ENCODE assay signal across 22 cellular contexts in the genomic region with DNA sequence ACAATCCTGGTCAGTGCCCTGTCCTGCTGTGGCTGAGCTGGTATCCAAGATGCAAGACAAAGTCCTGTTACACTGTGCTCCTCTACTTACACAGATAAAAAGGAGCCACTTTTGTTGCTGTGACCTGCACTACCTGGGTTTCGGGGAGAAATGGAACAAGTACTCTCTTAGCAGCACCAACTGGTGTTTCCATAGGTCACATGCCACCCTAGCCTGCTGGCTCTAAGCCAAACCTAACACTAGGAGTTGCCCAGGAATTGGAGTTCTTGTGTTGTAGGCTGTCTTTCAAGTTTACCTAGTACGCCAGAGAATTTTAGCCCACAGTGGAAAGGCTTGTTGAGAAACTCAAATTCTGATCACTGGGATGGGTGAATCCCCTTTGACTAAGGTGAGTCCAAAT.
DNase-seq lines count a peak whose midpoint lies in the region; ATAC-seq, FAIRE-seq and TF ChIP-seq lines count a peak whose summit lies in the region.
"Had no signal": no experiment of that assay in that cellular context is flagged by ENCODE, and none has a peak within 500 bp of the region (broad histone marks: within the 10 kb centered on the region; RNA-seq: fewer than 3 reads in every experiment).

No MANE protein-coding gene starts in this region.

- H3K27me3 Mint-ChIP-seq in GM23338 (ENCODE audit: insufficient read depth, low read depth, poor library complexity): no peaks in the 10 kb centered on the region

- H4K20me1 ChIP-seq in keratinocyte (ENCODE audit: control insufficient read depth, extremely low read depth, insufficient read depth, low read length) (no peaks in the 10 kb centered on the region), GM23338 (replicated peaks; ENCODE audit: insufficient read depth) (no peaks in the 10 kb centered on the region)

- H3K36me3 ChIP-seq in keratinocyte (ENCODE audit: control insufficient read depth in 2 of 2, extremely low read depth in 1 of 2, insufficient read depth in 2 of 2, low read length in 2 of 2): no peaks in the 10 kb centered on the region
- H3K36me3 ChIP-seq in GM23338 (ENCODE audit: insufficient read depth): no peaks in the 10 kb centered on the region

- in situ Hi-C loops in Caki2 (cut with HindIII; ENCODE audit: low pct_unique_long_range_greater_than_20kb, low sequenced_read_pairs): no loop called here

- no peak overlapping the region for H3K4me3 ChIP-seq in keratinocyte (ENCODE audit: control insufficient read depth in 2 of 3, extremely low read depth in 1 of 3, insufficient read depth in 2 of 3, low read depth in 1 of 3, low read length in 3 of 3)
- no peak overlapping the region for H3K4me3 ChIP-seq in GM23338
- H3K4me3 ChIP-seq: A549, PC-9, SK-N-MC had no signal

- H3K27me3 ChIP-seq in keratinocyte (ENCODE audit: control insufficient read depth, extremely low read depth, insufficient read depth, low read length) (no peaks in the 10 kb centered on the region), GM23338 (ENCODE audit: insufficient read depth) (no peaks in the 10 kb centered on the region)

- no peaks in the 10 kb centered on the region for H3K9me1 ChIP-seq in keratinocyte (ENCODE audit: control insufficient read depth, extremely low read depth, insufficient read depth, low read length)

- CTCF ChIA-PET in RWPE1 (lab: Yijun Ruan, JAX): no interaction called here

- peaks cover 34% of the 10 kb centered on the region for H3K36me3 Mint-ChIP-seq in GM23338 (ENCODE audit: low read depth)
- H3K36me3 Mint-ChIP-seq: CD14-positive monocyte, T-cell had no signal

- no peaks in the 10 kb centered on the region for H3K4me1 Mint-ChIP-seq in GM23338
- H3K4me1 Mint-ChIP-seq: CD14-positive monocyte, T-cell had no signal

- TF ChIP-seq CTCF in RWPE1 (conservative IDR thresholded peaks at IDR 0.05; ENCODE audit: low read depth) (no peak), keratinocyte (optimal IDR thresholded peaks at IDR 0.05 in 1 of 3, IDR thresholded peaks at IDR 0.05 in 1 of 3, conservative IDR thresholded peaks at IDR 0.05 in 1 of 3; ENCODE audit: extremely low read depth in 1 of 3, insufficient read depth in 2 of 3, low read length in 3 of 3) (no peak), GM23338 (conservative IDR thresholded peaks at IDR 0.05; ENCODE audit: low read depth in 2 of 2) (no peak)

- POLR2A ChIA-PET in RWPE1 (lab: Yijun Ruan, JAX; ENCODE audit: low non-redundant PET): no interaction called here

- H3K4me3 Mint-ChIP-seq in GM23338: no peak overlapping the region
- H3K4me3 Mint-ChIP-seq: CD14-positive monocyte, T-cell had no signal

- no peak overlapping the region for H2AFZ ChIP-seq in keratinocyte (ENCODE audit: control insufficient read depth, low read length)
- no peak overlapping the region for H2AFZ ChIP-seq in GM23338
- H2AFZ ChIP-seq: PC-9 had no signal

- ATAC-seq in GM18909 (IDR thresholded peaks at IDR 0.05; ENCODE audit: poor library complexity, unreplicated experiment) (peak; percentile 30), HG02970 (IDR thresholded peaks at IDR 0.05; ENCODE audit: low FRiP score, unreplicated experiment) (no peak), GM23338 (no peak)
- ATAC-seq: A549, Right ventricle myocardium inferior, T-cell had no signal

- no peak overlapping the region for H3K27ac Mint-ChIP-seq in GM23338
- H3K27ac Mint-ChIP-seq: CD14-positive monocyte, T-cell had no signal

- no peak for FAIRE-seq in keratinocyte (lab: Jason Lieb, UNC)
- FAIRE-seq: A549 had no signal

- peak; percentile 0 for DNase-seq in Caki2 (ENCODE audit: low read depth)
- DNase-seq in RWPE1 (ENCODE audit: low spot score): no peak
- no peak for DNase-seq in keratinocyte (ENCODE audit: low read depth, low spot score)
- DNase-seq in kidney glomerular epithelial cell (lab: John Stamatoyannopoulos, UW): no peak
- no peak for DNase-seq in D341Med (ENCODE audit: low spot score)
- no peak for DNase-seq in GM23338 (ENCODE audit: low spot score)
- DNase-seq: Calu3, DND-41, GDM1, Kasumi-1, NCI-H1436, NCI-H2029 treated with DMSO at 0.1 percent for 48 hours, NCI-H226, NCI-H748 treated with DMSO at 0.1 percent for 48 hours, PC-9, T-cell had no signal

- peak overlapping the region; percentile 73 for H3K27ac ChIP-seq in RWPE1
- peak overlapping the region; percentile 36 for H3K27ac ChIP-seq in keratinocyte (ENCODE audit: control insufficient read depth, insufficient read depth, low read length)
- no peak overlapping the region for H3K27ac ChIP-seq in GM23338 (ENCODE audit: low read depth)
- H3K27ac ChIP-seq: A549, PC-9, SK-N-MC had no signal

- H3K4me1 ChIP-seq in keratinocyte (ENCODE audit: control insufficient read depth, extremely low read depth, insufficient read depth, low read length) (peaks cover 17% of the 10 kb centered on the region), GM23338 (ENCODE audit: insufficient read depth) (no peaks in the 10 kb centered on the region)
- H3K4me1 ChIP-seq: A549 had no signal

- no peaks in the 10 kb centered on the region for H3F3A ChIP-seq in GM23338 (replicated peaks; ENCODE audit: low read depth)

- no peaks in the 10 kb centered on the region for H3K9me3 ChIP-seq in keratinocyte (ENCODE audit: control insufficient read depth, low read depth, low read length)
- H3K9me3 ChIP-seq: A549 had no signal

- H3K79me2 ChIP-seq in keratinocyte (ENCODE audit: control insufficient read depth, insufficient read depth, low read length) (no peaks in the 10 kb centered on the region), GM23338 (replicated peaks; ENCODE audit: insufficient read depth) (no peaks in the 10 kb centered on the region)

- no peaks in the 10 kb centered on the region for H3K9me2 ChIP-seq in GM23338 (ENCODE audit: insufficient read depth)

- no peak overlapping the region for H3K9ac ChIP-seq in keratinocyte (ENCODE audit: control insufficient read depth, extremely low read depth, insufficient read depth, low read length)

- H3K4me2 ChIP-seq in keratinocyte (ENCODE audit: control insufficient read depth, extremely low read depth, insufficient read depth, low read depth, low read length) (no peak overlapping the region), GM23338 (no peak overlapping the region)
- H3K4me2 ChIP-seq: A549, PC-9 had no signal

- peaks cover 28% of the 10 kb centered on the region for H3K9me3 Mint-ChIP-seq in GM23338

- dilution Hi-C loops in keratinocyte (cut with MboI; ENCODE audit: extremely low pct_ligation_motif_present, low sequenced_read_pairs): no loop called here

TF ChIP-seq in GM23338, 12 proteins besides CTCF, POLR2A, EP300 and RAD21 (continues in another document):
- no peak for TF ChIP-seq ZNF114 (CRISPR knock-in tag; IDR thresholded peaks at IDR 0.05)
- TF ChIP-seq NANOG (IDR thresholded peaks at IDR 0.05; ENCODE audit: borderline replicate concordance): no peak
- TF ChIP-seq, protein P1, sequence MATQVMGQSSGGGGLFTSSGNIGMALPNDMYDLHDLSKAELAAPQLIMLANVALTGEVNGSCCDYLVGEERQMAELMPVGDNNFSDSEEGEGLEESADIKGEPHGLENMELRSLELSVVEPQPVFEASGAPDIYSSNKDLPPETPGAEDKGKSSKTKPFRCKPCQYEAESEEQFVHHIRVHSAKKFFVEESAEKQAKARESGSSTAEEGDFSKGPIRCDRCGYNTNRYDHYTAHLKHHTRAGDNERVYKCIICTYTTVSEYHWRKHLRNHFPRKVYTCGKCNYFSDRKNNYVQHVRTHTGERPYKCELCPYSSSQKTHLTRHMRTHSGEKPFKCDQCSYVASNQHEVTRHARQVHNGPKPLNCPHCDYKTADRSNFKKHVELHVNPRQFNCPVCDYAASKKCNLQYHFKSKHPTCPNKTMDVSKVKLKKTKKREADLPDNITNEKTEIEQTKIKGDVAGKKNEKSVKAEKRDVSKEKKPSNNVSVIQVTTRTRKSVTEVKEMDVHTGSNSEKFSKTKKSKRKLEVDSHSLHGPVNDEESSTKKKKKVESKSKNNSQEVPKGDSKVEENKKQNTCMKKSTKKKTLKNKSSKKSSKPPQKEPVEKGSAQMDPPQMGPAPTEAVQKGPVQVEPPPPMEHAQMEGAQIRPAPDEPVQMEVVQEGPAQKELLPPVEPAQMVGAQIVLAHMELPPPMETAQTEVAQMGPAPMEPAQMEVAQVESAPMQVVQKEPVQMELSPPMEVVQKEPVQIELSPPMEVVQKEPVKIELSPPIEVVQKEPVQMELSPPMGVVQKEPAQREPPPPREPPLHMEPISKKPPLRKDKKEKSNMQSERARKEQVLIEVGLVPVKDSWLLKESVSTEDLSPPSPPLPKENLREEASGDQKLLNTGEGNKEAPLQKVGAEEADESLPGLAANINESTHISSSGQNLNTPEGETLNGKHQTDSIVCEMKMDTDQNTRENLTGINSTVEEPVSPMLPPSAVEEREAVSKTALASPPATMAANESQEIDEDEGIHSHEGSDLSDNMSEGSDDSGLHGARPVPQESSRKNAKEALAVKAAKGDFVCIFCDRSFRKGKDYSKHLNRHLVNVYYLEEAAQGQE (IDR thresholded peaks at IDR 0.05; ENCODE audit: unreplicated experiment): no peak
